In the genomic region with DNA sequence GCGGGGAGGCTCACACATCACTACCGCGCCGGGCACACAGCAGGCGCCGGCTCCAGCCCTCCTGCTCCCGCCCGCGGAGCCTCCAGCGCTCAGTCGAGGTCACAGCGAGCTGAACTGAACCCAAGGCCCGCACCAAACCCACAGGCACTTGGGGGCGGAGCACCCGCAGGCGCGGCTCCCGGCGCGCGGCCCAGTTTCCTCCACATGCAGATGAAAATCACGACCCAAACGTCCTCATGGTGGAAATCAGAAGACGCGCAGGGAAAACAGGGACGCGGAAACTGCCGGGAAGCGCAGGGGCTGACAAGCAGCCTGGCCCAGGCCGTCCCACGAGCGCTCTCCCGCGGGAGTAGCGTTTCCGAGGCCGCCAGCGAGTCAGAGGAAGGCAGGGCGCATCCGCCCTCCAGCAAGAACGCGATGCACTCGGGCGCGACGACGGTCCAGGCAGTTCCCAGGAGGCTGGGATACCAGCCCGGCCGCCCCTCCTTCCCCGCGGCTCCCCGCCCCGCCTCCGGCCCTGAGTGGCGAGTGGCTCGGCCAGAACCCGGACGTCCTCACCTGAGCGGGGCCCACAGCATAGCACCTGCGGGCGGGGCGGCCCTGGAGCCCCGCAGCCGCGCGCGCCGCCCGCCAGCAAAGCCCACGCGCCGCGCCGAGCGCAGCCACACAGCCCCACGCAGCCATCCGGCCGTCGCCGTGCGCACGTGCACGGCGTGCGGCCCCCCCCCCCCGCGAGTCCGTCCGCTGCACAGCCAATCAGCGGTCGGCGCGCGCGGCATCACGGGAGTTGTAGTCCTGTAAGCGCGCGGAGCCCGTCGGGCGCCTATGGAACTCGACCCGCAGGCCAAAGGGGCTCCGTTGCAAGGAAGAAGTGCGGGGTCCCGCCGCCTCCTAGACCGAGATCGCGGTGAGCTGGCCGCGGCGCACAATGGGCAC, we compare ENCODE assay signal across 8 cellular contexts. TPM values are rescaled to one million over a fixed set of nuclear protein-coding genes. Genes with fewer than 3 reads are reported as not detected.
A peak's percentile ranks its signal among the peaks of the same experiment; 100 is the strongest.
DNase-seq lines count a peak whose midpoint lies in the region; ATAC-seq and TF ChIP-seq lines count a peak whose summit lies in the region.

Gene HDHD5, minus strand, starts transcription at position 710 of the 936 bp plus-strand sequence. Its CDS starts 26 bp downstream, at position 684.

- ATAC-seq in GM18907 (IDR thresholded peaks at IDR 0.05; ENCODE audit: unreplicated experiment) (peak; percentile 70), HG03139 (IDR thresholded peaks at IDR 0.05; ENCODE audit: unreplicated experiment) (peak; percentile 69)

- no peaks in the 10 kb centered on the region for H3K27me3 ChIP-seq in A673 (replicated peaks; ENCODE audit: insufficient read depth, low read depth, low read length, poor library complexity)
- H3K27me3 ChIP-seq in spleen (replicated peaks in 1 of 7): no peaks in the 10 kb centered on the region

- no peaks in the 10 kb centered on the region for H3K9me3 ChIP-seq in A673 (ENCODE audit: low read depth, low read length, poor library complexity, severe bottlenecking)
- H3K9me3 ChIP-seq in spleen: no peaks in the 10 kb centered on the region

- DNase-seq in A673 (ENCODE audit: low spot score): peak; percentile 94
- DNase-seq in NCI-H226: peak; percentile 66
- DNase-seq in activated CD4-positive, CD25-positive, alpha-beta regulatory T cell treated with anti-CD3 and anti-CD28 coated beads, Interleukin-2, amount 50 U/mL, for 16 hours (ENCODE audit: low read depth, low spot score): peak; percentile 78
- peak in 60 of 61 donors; percentile 40 to 94 (median 84) for DNase-seq in caudate nucleus (lab: John Stamatoyannopoulos, UW)
- peak; percentile 86 for DNase-seq in iris pigment epithelial cell (ENCODE audit: low read depth)
- peak; percentile 96 for DNase-seq in spleen

- intact Hi-C loops in A673 (cut with micrococcal nuclease; ENCODE audit: unreplicated experiment) (no loop called here), spleen (cut with DNase I; ENCODE audit: low total_unique reads) (no loop called here)

- no TSS peak for BruUV-seq in A673 (replicated peaks; lab: Mats Ljungman, UMichigan)

- H3K4me1 ChIP-seq in A673 (ENCODE audit: insufficient read depth, low read length, poor library complexity, severe bottlenecking) (peaks cover 5% of the 10 kb centered on the region), spleen (peaks cover 15 to 55% (median 41%) of the 10 kb centered on the region in 6 donors)

- peak within 1 kb of the TSS; percentile 93 for H3K27ac ChIP-seq in A673 (ENCODE audit: low read depth, low read length, poor library complexity, severe bottlenecking)
- peak within 1 kb of the TSS; percentile 86 for H3K27ac ChIP-seq in caudate nucleus (ENCODE audit: low read depth, low read length)
- H3K27ac ChIP-seq in spleen: peak within 1 kb of the TSS; percentile 84 to 94 (median 90)

- peaks cover 4% of the 10 kb centered on the region for H3K36me3 ChIP-seq in A673 (ENCODE audit: insufficient read depth, low read length, poor library complexity, severe bottlenecking)
- H3K36me3 ChIP-seq in spleen: no peaks in the 10 kb centered on the region

- TF ChIP-seq CTCF in A673 (conservative IDR thresholded peaks at IDR 0.05; ENCODE audit: low read depth, low read length): no peak
- TF ChIP-seq CTCF in spleen (IDR thresholded peaks at IDR 0.05 in 8 of 11, conservative IDR thresholded peaks at IDR 0.05 in 3 of 11): no peak

- 0 to 2% (median 0%) methylated on average over 26 to 114 of the region's 114 CpGs for WGBS in spleen, 5 donors

- H3K4me3 ChIP-seq in A673 (ENCODE audit: low read depth, low read length, poor library complexity, severe bottlenecking) (peak within 1 kb of the TSS; percentile 84), spleen (peak within 1 kb of the TSS; percentile 68 to 97 (median 86))

- POLR2A ChIA-PET in A673 (lab: Charles Lee; ENCODE audit: low non-redundant PET): interaction anchor here (0.6 kb wide), 1 partner anchor 187 kb away, joined by 4 read pairs; no protein-coding TSS in a partner anchor

- CTCF ChIA-PET in A673 (lab: Charles Lee): interaction anchor here (0.6 to 0.7 kb wide), 2 partner anchors 13 to 243 kb away, joined by 3 read pairs; no protein-coding TSS in a partner anchor

- TF ChIP-seq POLR2A in spleen (IDR thresholded peaks at IDR 0.05): no peak

RNA-seq across cellular contexts. Expression of gene HDHD5, which starts in this region (rescaled TPM):
- total RNA-seq in A673 (2021) (59.4 and 61.6 TPM in 2 replicates), spleen (10 to 100 TPM; 27.9 to 40.8 (median 31.6) TPM)
- 10 to 100 TPM; 25.4 to 47.6 (median 33.0) TPM for polyA plus RNA-seq in spleen

Comparison
In these comparisons a context has a peak if more than half of its experiments do, and no peak if none do; other contexts are left out.
1. Peak in every context shown above with its lines: DNase-seq, ATAC-seq, H3K4me3 ChIP-seq and H3K27ac ChIP-seq.